ENCODE assay signal across 16 cellular contexts in genomic region chr14:103460415-103460814, GRCh38.
A peak's percentile ranks its signal among the peaks of the same experiment; 100 is the strongest.
DNase-seq lines count a peak whose midpoint lies in the region; ATAC-seq lines count a peak whose summit lies in the region.
"Had no signal": no experiment of that assay in that cellular context is flagged by ENCODE, and none has a peak within 500 bp of the region (broad histone marks: within the 10 kb centered on the region; RNA-seq: fewer than 3 reads in every experiment).

No MANE protein-coding gene starts in this region.

- CTCF ChIA-PET in activated naive CD4-positive, alpha-beta T cell treated with anti-CD3 and anti-CD28 coated beads, Interleukin-2, amount 10 ng/mL, durations not matched to agents 7 days and 5 days (lab: Charles Lee) = interaction anchor here (1.7 kb wide), 1 partner anchor 11 kb away, joined by 3 read pairs; no protein-coding TSS in a partner anchor
- CTCF ChIA-PET in CD4-positive, alpha-beta memory T cell (lab: Charles Lee; ENCODE audit: partially characterized antibody) = interaction anchor here (0.9 to 1.6 kb wide), 3 partner anchors 9 to 68 kb away, joined by 3 to 5 read pairs (median 4); no protein-coding TSS in a partner anchor

- no peak for DNase-seq in activated naive CD4-positive, alpha-beta T cell treated with anti-CD3 and anti-CD28 coated beads, Interleukin-2, amount 10 ng/mL, durations not matched to agents 7 days and 5 days
- DNase-seq in activated naive CD4-positive, alpha-beta T cell treated with Interleukin-2 at 50 U/mL for 16 hours = no peak
- peak in 2 of 5 donors; percentile 7 to 9 for DNase-seq in CD4-positive, alpha-beta memory T cell
- no peak for DNase-seq in T-helper 17 cell
- DNase-seq in naive thymus-derived CD8-positive, alpha-beta T cell = peak in 3 of 10 donors; percentile 4 to 47 (median 47)
- DNase-seq in COLO829 (ENCODE audit: low spot score) = no peak
- no peak for DNase-seq in COR-L47 (lab: John Stamatoyannopoulos, UW)
- DNase-seq: ACHN, Calu3, DMS79 had no signal

- no peak for ATAC-seq in T-helper 17 cell
- ATAC-seq in naive thymus-derived CD8-positive, alpha-beta T cell = peak; percentile 58 to 68
- no peak for ATAC-seq in GM18868 (IDR thresholded peaks at IDR 0.05; ENCODE audit: unreplicated experiment)
- ATAC-seq: K562 had no signal

- H3K4me1 Mint-ChIP-seq in activated naive CD4-positive, alpha-beta T cell treated with anti-CD3 and anti-CD28 coated beads, Interleukin-2, amount 10 ng/mL, durations not matched to agents 7 days and 5 days = peaks cover 18% of the 10 kb centered on the region
- H3K4me1 Mint-ChIP-seq in CD4-positive, alpha-beta memory T cell = peaks cover 18 to 26% (median 23%) of the 10 kb centered on the region in 4 donors
- H3K4me1 Mint-ChIP-seq in T-helper 17 cell = peaks cover 23% of the 10 kb centered on the region
- H3K4me1 Mint-ChIP-seq in naive thymus-derived CD8-positive, alpha-beta T cell = peaks cover 11 to 34% (median 27%) of the 10 kb centered on the region in 4 donors

- peaks cover 35% of the 10 kb centered on the region for H3K36me3 Mint-ChIP-seq in activated naive CD4-positive, alpha-beta T cell treated with anti-CD3 and anti-CD28 coated beads, Interleukin-2, amount 10 ng/mL, durations not matched to agents 7 days and 5 days
- peaks cover 32 to 57% of the 10 kb centered on the region in 2 donors for H3K36me3 Mint-ChIP-seq in CD4-positive, alpha-beta memory T cell
- peaks cover 18% of the 10 kb centered on the region for H3K36me3 Mint-ChIP-seq in T-helper 17 cell (ENCODE audit: low read depth)
- H3K36me3 Mint-ChIP-seq in naive thymus-derived CD8-positive, alpha-beta T cell = peaks cover 7 to 67% (median 11%) of the 10 kb centered on the region in 3 donors

- POLR2A ChIA-PET in CD4-positive, alpha-beta memory T cell (lab: Charles Lee; ENCODE audit: partially characterized antibody) = no interaction called here
- POLR2A ChIA-PET in naive thymus-derived CD8-positive, alpha-beta T cell (lab: Charles Lee) = interaction anchor here (0.6 to 1.7 kb wide), 4 partner anchors 10 to 126 kb away, joined by 3 to 5 read pairs (median 3); partner anchors contain the start of gene EIF5

- H3K27ac ChIP-seq in CD4-positive, alpha-beta memory T cell (ENCODE audit: low read depth, low read length) = no peak overlapping the region
- H3K27ac ChIP-seq: BLaER1 treated with 17β-estradiol and CSF1 and Interleukin-3, amounts not matched to agents 10 nM and 100 nM; HL-60 had no signal

- intact Hi-C loops in CD4-positive, alpha-beta memory T cell (cut with micrococcal nuclease) = no loop called here

- H3K27me3 Mint-ChIP-seq in activated naive CD4-positive, alpha-beta T cell treated with anti-CD3 and anti-CD28 coated beads, Interleukin-2, amount 10 ng/mL, durations not matched to agents 7 days and 5 days = no peaks in the 10 kb centered on the region
- H3K27me3 Mint-ChIP-seq in CD4-positive, alpha-beta memory T cell = no peaks in the 10 kb centered on the region
- no peaks in the 10 kb centered on the region for H3K27me3 Mint-ChIP-seq in T-helper 17 cell
- no peaks in the 10 kb centered on the region for H3K27me3 Mint-ChIP-seq in naive thymus-derived CD8-positive, alpha-beta T cell
- H3K27me3 Mint-ChIP-seq: CD8-positive, alpha-beta memory T cell had no signal

- peak overlapping the region; percentile 12 for H3K27ac Mint-ChIP-seq in activated naive CD4-positive, alpha-beta T cell treated with anti-CD3 and anti-CD28 coated beads, Interleukin-2, amount 10 ng/mL, durations not matched to agents 7 days and 5 days
- H3K27ac Mint-ChIP-seq in CD4-positive, alpha-beta memory T cell = peak overlapping the region in 4 of 7 donors; percentile 69 to 81 (median 74)
- H3K27ac Mint-ChIP-seq in T-helper 17 cell = peak overlapping the region; percentile 75
- peak overlapping the region; percentile 9 to 91 (median 72) for H3K27ac Mint-ChIP-seq in naive thymus-derived CD8-positive, alpha-beta T cell

- no peak overlapping the region for H3K4me3 ChIP-seq in CD4-positive, alpha-beta memory T cell (ENCODE audit: low read length in 2 of 2)
- H3K4me3 ChIP-seq: BLaER1 treated with 17β-estradiol and CSF1 and Interleukin-3, amounts not matched to agents 10 nM and 100 nM; HAP-1; K562 had no signal

- H3K9me3 ChIP-seq in CD4-positive, alpha-beta memory T cell (ENCODE audit: control insufficient read depth in 1 of 2, low read length in 2 of 2) = no peaks in the 10 kb centered on the region
- H3K9me3 ChIP-seq in T-helper 17 cell (ENCODE audit: control insufficient read depth, low read length, poor library complexity, severe bottlenecking) = no peaks in the 10 kb centered on the region
- H3K9me3 ChIP-seq: BLaER1 treated with 17β-estradiol and CSF1 and Interleukin-3, amounts not matched to agents 10 nM and 100 nM; HAP-1 had no signal

- H3K4me3 Mint-ChIP-seq in activated naive CD4-positive, alpha-beta T cell treated with anti-CD3 and anti-CD28 coated beads, Interleukin-2, amount 10 ng/mL, durations not matched to agents 7 days and 5 days = no peak overlapping the region
- H3K4me3 Mint-ChIP-seq in CD4-positive, alpha-beta memory T cell = peak overlapping the region in 2 of 8 donors; percentile 60
- H3K4me3 Mint-ChIP-seq in T-helper 17 cell = no peak overlapping the region
- peak overlapping the region in 9 of 10 donors; percentile 8 to 78 (median 58) for H3K4me3 Mint-ChIP-seq in naive thymus-derived CD8-positive, alpha-beta T cell
- H3K4me3 Mint-ChIP-seq: CD8-positive, alpha-beta memory T cell had no signal

- H3K9me3 Mint-ChIP-seq in activated naive CD4-positive, alpha-beta T cell treated with anti-CD3 and anti-CD28 coated beads, Interleukin-2, amount 10 ng/mL, durations not matched to agents 7 days and 5 days = no peaks in the 10 kb centered on the region
- no peaks in the 10 kb centered on the region for H3K9me3 Mint-ChIP-seq in CD4-positive, alpha-beta memory T cell
- no peaks in the 10 kb centered on the region for H3K9me3 Mint-ChIP-seq in naive thymus-derived CD8-positive, alpha-beta T cell
- H3K9me3 Mint-ChIP-seq: CD8-positive, alpha-beta memory T cell had no signal

- no peaks in the 10 kb centered on the region for H3K27me3 ChIP-seq in CD4-positive, alpha-beta memory T cell (ENCODE audit: insufficient read depth, low read length)
- H3K27me3 ChIP-seq: BLaER1 treated with 17β-estradiol and CSF1 and Interleukin-3, amounts not matched to agents 10 nM and 100 nM had no signal

- peaks cover 28% of the 10 kb centered on the region for H3K36me3 ChIP-seq in CD4-positive, alpha-beta memory T cell (ENCODE audit: insufficient read depth, low read length)

- H3K4me1 ChIP-seq in CD4-positive, alpha-beta memory T cell (ENCODE audit: insufficient read depth, low read length) = peaks cover 20% of the 10 kb centered on the region
- H3K4me1 ChIP-seq: HAP-1 had no signal

Comparison
In these comparisons a context has a peak if more than half of its experiments do, and no peak if none do; other contexts are left out.
1. H3K27ac Mint-ChIP-seq: peak in every context shown above with its lines; median percentile 75 in T-helper 17 cell; 74 in CD4-positive, alpha-beta memory T cell; 72 in naive thymus-derived CD8-positive, alpha-beta T cell; 12 in activated naive CD4-positive, alpha-beta T cell treated with anti-CD3 and anti-CD28 coated beads, Interleukin-2, amount 10 ng/mL, durations not matched to agents 7 days and 5 days.
2. H3K4me3 Mint-ChIP-seq: peak in naive thymus-derived CD8-positive, alpha-beta T cell (9 of 10); none in activated naive CD4-positive, alpha-beta T cell treated with anti-CD3 and anti-CD28 coated beads, Interleukin-2, amount 10 ng/mL, durations not matched to agents 7 days and 5 days (single experiment) and T-helper 17 cell (single experiment).
3. ATAC-seq: peak in naive thymus-derived CD8-positive, alpha-beta T cell (2 of 2); none in T-helper 17 cell (single experiment) and GM18868 (single experiment).